Comparison of ENCODE assay signal across 14 cellular contexts in genomic region chr5:172905346-172905756, GRCh38. TPM values are rescaled to one million over a fixed set of nuclear protein-coding genes. Genes with fewer than 3 reads are reported as not detected.
DNase-seq lines count a peak whose midpoint lies in the region; ATAC-seq, FAIRE-seq and TF ChIP-seq lines count a peak whose summit lies in the region.
"Had no signal": no experiment of that assay in that cellular context is flagged by ENCODE, and none has a peak within 500 bp of the region (broad histone marks: within the 10 kb centered on the region; RNA-seq: fewer than 3 reads in every experiment).

No MANE protein-coding gene starts in this region.

- no peak overlapping the region for H3K9ac ChIP-seq in Karpas-422 (ENCODE audit: low read length)

- peak overlapping the region; percentile 66; the same call in 2 of the 3 replicates for H3K4me2 ChIP-seq in A549
- H3K4me2 ChIP-seq in hepatocyte = no peak overlapping the region
- no peak overlapping the region for H3K4me2 ChIP-seq in Karpas-422 (ENCODE audit: low read depth, low read length, poor library complexity, severe bottlenecking)

- H3K9me3 ChIP-seq in A549 = no peaks in the 10 kb centered on the region
- no peaks in the 10 kb centered on the region for H3K9me3 ChIP-seq in hepatocyte (ENCODE audit: low read depth)
- no peaks in the 10 kb centered on the region for H3K9me3 ChIP-seq in prostate gland
- no peaks in the 10 kb centered on the region for H3K9me3 ChIP-seq in Karpas-422 (ENCODE audit: low read length)

- 85% methylated on average over 23 of the region's 23 CpGs for WGBS in A549 (ENCODE audit: missing lambda C conversion rate)
- 83% methylated on average over 23 of the region's 23 CpGs for WGBS in hepatocyte (ENCODE audit: low lambda C conversion rate, missing lambda C conversion rate)
- 88% methylated on average over 23 of the region's 23 CpGs for WGBS in prostate gland

- H3K79me2 ChIP-seq in hepatocyte (no peaks in the 10 kb centered on the region), Karpas-422 (ENCODE audit: low read length) (no peaks in the 10 kb centered on the region)

- no peak for TF ChIP-seq POLR2A in A549 (IDR thresholded peaks at IDR 0.05; ENCODE audit: low read length)
- TF ChIP-seq POLR2A in prostate gland (IDR thresholded peaks at IDR 0.05) = no peak

- no peak for TF ChIP-seq RAD21 in A549 (conservative IDR thresholded peaks at IDR 0.05 in 1 of 2, IDR thresholded peaks at IDR 0.05 in 1 of 2)

- peaks cover 47% of the 10 kb centered on the region for H3K36me3 Mint-ChIP-seq in activated B cell treated with CpG ODN at 0.5 μM for 24 hours (ENCODE audit: low read depth)

- TF ChIP-seq CTCF in A549 (IDR thresholded peaks at IDR 0.05) = no peak
- TF ChIP-seq CTCF in activated B cell treated with CpG ODN at 0.5 μM for 24 hours (IDR thresholded peaks at IDR 0.05) = no peak
- no peak for TF ChIP-seq CTCF in hepatocyte (IDR thresholded peaks at IDR 0.05; ENCODE audit: poor library complexity)
- no peak for TF ChIP-seq CTCF in prostate gland (IDR thresholded peaks at IDR 0.05)

- peak overlapping the region; percentile 99 to 100 for H3K27ac ChIP-seq in A549
- H3K27ac ChIP-seq in hepatocyte = peak overlapping the region; percentile 99
- peak overlapping the region; percentile 95 to 96 for H3K27ac ChIP-seq in prostate gland
- H3K27ac ChIP-seq in Karpas-422 (ENCODE audit: low read length) = no peak overlapping the region

- H3K9me3 Mint-ChIP-seq in activated B cell treated with CpG ODN at 0.5 μM for 24 hours = no peaks in the 10 kb centered on the region
- H3K9me3 Mint-ChIP-seq: activated T-cell treated with anti-CD3 and anti-CD28 coated beads, Interleukin-2, amount 50 U/mL, for 72 hours; T-helper 2 cell treated with Interferon-gamma antibody and Interleukin-4, amounts not matched to agents 5 μg/mL and 100 μg/mL, for 36 hours had no signal

- H2AFZ ChIP-seq in hepatocyte (no peak overlapping the region), Karpas-422 (ENCODE audit: low read length) (no peak overlapping the region)

- H3K27me3 ChIP-seq in hepatocyte (no peaks in the 10 kb centered on the region), prostate gland (replicated peaks; ENCODE audit: insufficient read depth) (no peaks in the 10 kb centered on the region), Karpas-422 (ENCODE audit: low read length) (no peaks in the 10 kb centered on the region)

- H3K4me1 ChIP-seq in A549 (peaks cover 89% of the 10 kb centered on the region), hepatocyte (ENCODE audit: insufficient read depth) (peaks cover 49% of the 10 kb centered on the region), prostate gland (replicated peaks) (peaks cover 39% of the 10 kb centered on the region), Karpas-422 (ENCODE audit: low read length) (no peaks in the 10 kb centered on the region)

- no peaks in the 10 kb centered on the region for H3K27me3 Mint-ChIP-seq in activated B cell treated with CpG ODN at 0.5 μM for 24 hours

- H3K4me3 Mint-ChIP-seq in activated B cell treated with CpG ODN at 0.5 μM for 24 hours = no peak overlapping the region
- H3K4me3 Mint-ChIP-seq: activated T-cell treated with anti-CD3 and anti-CD28 coated beads, Interleukin-2, amount 50 U/mL, for 72 hours; T-helper 2 cell treated with Interferon-gamma antibody and Interleukin-4, amounts not matched to agents 5 μg/mL and 100 μg/mL, for 36 hours had no signal

- H3K36me3 ChIP-seq in hepatocyte (replicated peaks; ENCODE audit: insufficient read depth, low read depth) (no peaks in the 10 kb centered on the region), prostate gland (no peaks in the 10 kb centered on the region), Karpas-422 (ENCODE audit: insufficient read depth, low read length) (no peaks in the 10 kb centered on the region)

- intact Hi-C loops in activated B cell treated with CpG ODN at 0.5 μM for 24 hours (cut with micrococcal nuclease) = no loop called here
- intact Hi-C loops in prostate gland (cut with DNase I) = loop anchor here (1.0 to 2.0 kb wide), 2 partner anchors 33 to 189 kb away; no protein-coding TSS in a partner anchor

- POLR2A ChIA-PET in A549 (lab: Yijun Ruan, JAX) = interaction anchor here (1.2 to 2.9 kb wide), 5 partner anchors 27 to 191 kb away, joined by 3 to 29 read pairs (median 10); partner anchors contain the start of gene DUSP1
- POLR2A ChIA-PET in activated B cell treated with CpG ODN at 0.5 μM for 24 hours (lab: Charles Lee) = interaction anchor here (1.1 kb wide), 1 partner anchor 136 kb away, joined by 3 read pairs; no protein-coding TSS in a partner anchor

- H4K20me1 ChIP-seq in hepatocyte (ENCODE audit: insufficient read depth, poor library complexity, severe bottlenecking) (no peaks in the 10 kb centered on the region), Karpas-422 (ENCODE audit: insufficient read depth, low read depth, low read length) (no peaks in the 10 kb centered on the region)

- no peaks in the 10 kb centered on the region for H3K9me2 ChIP-seq in hepatocyte (replicated peaks; ENCODE audit: insufficient read depth)
- no peaks in the 10 kb centered on the region for H3K9me2 ChIP-seq in Karpas-422 (replicated peaks; ENCODE audit: insufficient read depth, low read length)

- peaks cover 8% of the 10 kb centered on the region for H3K4me1 Mint-ChIP-seq in activated B cell treated with CpG ODN at 0.5 μM for 24 hours

- DNase-seq in A549 (ENCODE audit: low read depth in 1 of 2, low spot score in 1 of 2) (no peak), activated B cell treated with CpG ODN at 0.5 μM for 24 hours (no peak), hepatocyte (ENCODE audit: low spot score) (no peak), prostate gland (ENCODE audit: low spot score) (no peak), Karpas-422 (no peak), GM19239 (ENCODE audit: insufficient read length, low spot score) (no peak), SIG-M5 (lab: John Stamatoyannopoulos, UW) (no peak)
- DNase-seq: activated T-cell treated with anti-CD3 and anti-CD28 coated beads, Interleukin-2, amount 50 U/mL, for 72 hours; Kasumi-1; NCI-H82; stimulated activated CD4-positive, alpha-beta T cell treated with anti-CD3 and anti-CD28 coated beads, Interleukin-1b, Interleukin-23, amount 100 ng/mL, for 48 hours had no signal

- no peak for TF ChIP-seq EP300 in A549 (IDR thresholded peaks at IDR 0.05)

- H3K27ac Mint-ChIP-seq in activated B cell treated with CpG ODN at 0.5 μM for 24 hours = peak overlapping the region; percentile 35
- H3K27ac Mint-ChIP-seq: activated T-cell treated with anti-CD3 and anti-CD28 coated beads, Interleukin-2, amount 50 U/mL, for 72 hours; T-helper 2 cell treated with Interferon-gamma antibody and Interleukin-4, amounts not matched to agents 5 μg/mL and 100 μg/mL, for 36 hours had no signal

- CTCF ChIA-PET in A549 (lab: Yijun Ruan, JAX) = interaction anchor here (0.9 to 12.0 kb wide), 15 partner anchors 10 to 198 kb away, joined by 3 to 131 read pairs (median 6); partner anchors contain the start of genes DUSP1 and RPL26L1
- CTCF ChIA-PET in activated B cell treated with CpG ODN at 0.5 μM for 24 hours (lab: Charles Lee) = interaction anchor here (1.9 kb wide), 2 partner anchors 191 to 198 kb away, joined by 5 read pairs; no protein-coding TSS in a partner anchor

- H3K4me3 ChIP-seq in A549 (no peak overlapping the region), hepatocyte (no peak overlapping the region), prostate gland (no peak overlapping the region), Karpas-422 (ENCODE audit: low read length) (no peak overlapping the region)

- ATAC-seq in A549 = no peak
- ATAC-seq in activated B cell treated with CpG ODN at 0.5 μM for 24 hours (ENCODE audit: low read depth) = no peak
- no peak for ATAC-seq in GM21367 (IDR thresholded peaks at IDR 0.05; ENCODE audit: unreplicated experiment)
- ATAC-seq: activated T-cell treated with anti-CD3 and anti-CD28 coated beads, Interleukin-2, amount 50 U/mL, for 72 hours had no signal

- FAIRE-seq in A549 (lab: Jason Lieb, UNC) (no peak), GM19239 (lab: Jason Lieb, UNC) (no peak)
- FAIRE-seq: islet of Langerhans had no signal

TF ChIP-seq in A549, 52 proteins besides CTCF, POLR2A, EP300 and RAD21 (continues in another document):
- no peak for TF ChIP-seq KDM5A (IDR thresholded peaks at IDR 0.05)
- TF ChIP-seq EHF (CRISPR knock-in tag; IDR thresholded peaks at IDR 0.05) = peak; percentile 19; the same call in 1 of the 2 replicates
- TF ChIP-seq FOXS1 (CRISPR knock-in tag; IDR thresholded peaks at IDR 0.05) = 0 out of 2 replicates have a peak, but pooled peaks have one; percentile 0
- TF ChIP-seq EHMT2 (IDR thresholded peaks at IDR 0.05; ENCODE audit: low read depth) = no peak
- TF ChIP-seq HMGXB4 (CRISPR knock-in tag; IDR thresholded peaks at IDR 0.05; ENCODE audit: borderline replicate concordance) = no peak
- TF ChIP-seq PHF8 (IDR thresholded peaks at IDR 0.05; ENCODE audit: borderline replicate concordance, low read depth) = no peak

RNA-seq across cellular contexts. Expression of gene RPL26L1, which starts 53.9 kb away (rescaled TPM):
- 109 and 157 TPM in 2 replicates for polyA plus RNA-seq in A549 (2011; rRNA removed)
- 170 and 222 TPM in 2 replicates for polyA plus RNA-seq in A549 (2012; cell fraction: cytosol; rRNA removed)
- 83.2 and 128 TPM in 2 replicates for polyA plus RNA-seq in A549 (2012; cell fraction: nucleus; rRNA removed)
- 146 to 160 TPM (median 150 TPM) in 3 replicates for polyA plus RNA-seq in A549 (2017; fragmentation: RNase III; extraction: RNeasy Plus Mini Kit Qiagen cat#74134 plus additional on column Dnase treatment)
- 62.0 and 65.1 TPM in 2 replicates for polyA minus RNA-seq in A549 (2011; rRNA and poly(A)+ RNA removed)
- 28.3 and 30.1 TPM in 2 replicates for total RNA-seq in activated B cell treated with CpG ODN at 0.5 μM for 24 hours
- total RNA-seq in hepatocyte = 48.0 and 51.5 TPM in 2 replicates
- polyA plus RNA-seq in hepatocyte = 55.2 and 69.1 TPM in 2 replicates
- 10 to 100 TPM; 20.4 to 47.6 TPM for total RNA-seq in prostate gland
- total RNA-seq in Karpas-422 (2014; rRNA removed; shearing (Covaris generic); ENCODE audit: low replicate concordance) = 17.0 and 18.5 TPM in 2 replicates
